ENCODE assay signal across 1 cellular context in the genomic region with DNA sequence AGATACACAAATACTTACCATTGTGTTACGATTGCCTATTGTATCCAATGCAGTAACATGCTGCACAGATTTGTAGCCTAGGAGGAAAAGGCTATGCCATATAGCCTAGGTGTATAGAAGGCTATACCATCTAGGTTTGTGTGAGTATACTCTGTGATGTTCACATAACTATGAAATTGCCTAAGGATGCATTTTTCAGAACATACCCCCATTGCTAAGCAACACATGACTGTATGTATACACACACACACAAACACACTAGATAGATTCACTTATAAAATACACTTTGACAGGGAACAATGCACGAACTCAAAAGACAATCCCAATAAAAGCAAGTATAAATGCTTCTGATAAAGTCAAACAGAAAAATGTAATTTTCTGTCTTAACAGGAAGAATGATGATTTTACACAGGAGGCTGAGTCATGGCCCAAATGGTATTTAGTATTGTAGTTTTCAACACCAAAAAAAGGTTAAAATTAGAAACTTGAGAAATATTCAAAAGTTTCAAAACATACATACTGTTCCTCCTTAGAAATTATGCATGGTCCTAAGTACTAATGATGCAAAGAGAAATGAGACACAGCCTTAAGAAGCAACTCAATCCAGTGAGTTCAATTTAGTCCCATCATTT.
TF ChIP-seq lines count a peak whose summit lies in the region.

No MANE protein-coding gene starts in this region.

TF ChIP-seq in K562, 482 proteins besides CTCF, POLR2A, EP300 and RAD21:
- TF ChIP-seq TCF3 (CRISPR knock-in tag; IDR thresholded peaks at IDR 0.05) (no peak), FUS (optimal IDR thresholded peaks at IDR 0.05; ENCODE audit: low read depth, low read length) (no peak), CCAR2 (IDR thresholded peaks at IDR 0.05; ENCODE audit: low read depth, low read length) (no peak), SNRNP70 (optimal IDR thresholded peaks at IDR 0.05; ENCODE audit: low read depth, low read length) (no peak)
- TF ChIP-seq, protein P1, sequence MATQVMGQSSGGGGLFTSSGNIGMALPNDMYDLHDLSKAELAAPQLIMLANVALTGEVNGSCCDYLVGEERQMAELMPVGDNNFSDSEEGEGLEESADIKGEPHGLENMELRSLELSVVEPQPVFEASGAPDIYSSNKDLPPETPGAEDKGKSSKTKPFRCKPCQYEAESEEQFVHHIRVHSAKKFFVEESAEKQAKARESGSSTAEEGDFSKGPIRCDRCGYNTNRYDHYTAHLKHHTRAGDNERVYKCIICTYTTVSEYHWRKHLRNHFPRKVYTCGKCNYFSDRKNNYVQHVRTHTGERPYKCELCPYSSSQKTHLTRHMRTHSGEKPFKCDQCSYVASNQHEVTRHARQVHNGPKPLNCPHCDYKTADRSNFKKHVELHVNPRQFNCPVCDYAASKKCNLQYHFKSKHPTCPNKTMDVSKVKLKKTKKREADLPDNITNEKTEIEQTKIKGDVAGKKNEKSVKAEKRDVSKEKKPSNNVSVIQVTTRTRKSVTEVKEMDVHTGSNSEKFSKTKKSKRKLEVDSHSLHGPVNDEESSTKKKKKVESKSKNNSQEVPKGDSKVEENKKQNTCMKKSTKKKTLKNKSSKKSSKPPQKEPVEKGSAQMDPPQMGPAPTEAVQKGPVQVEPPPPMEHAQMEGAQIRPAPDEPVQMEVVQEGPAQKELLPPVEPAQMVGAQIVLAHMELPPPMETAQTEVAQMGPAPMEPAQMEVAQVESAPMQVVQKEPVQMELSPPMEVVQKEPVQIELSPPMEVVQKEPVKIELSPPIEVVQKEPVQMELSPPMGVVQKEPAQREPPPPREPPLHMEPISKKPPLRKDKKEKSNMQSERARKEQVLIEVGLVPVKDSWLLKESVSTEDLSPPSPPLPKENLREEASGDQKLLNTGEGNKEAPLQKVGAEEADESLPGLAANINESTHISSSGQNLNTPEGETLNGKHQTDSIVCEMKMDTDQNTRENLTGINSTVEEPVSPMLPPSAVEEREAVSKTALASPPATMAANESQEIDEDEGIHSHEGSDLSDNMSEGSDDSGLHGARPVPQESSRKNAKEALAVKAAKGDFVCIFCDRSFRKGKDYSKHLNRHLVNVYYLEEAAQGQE (CRISPR knock-in tag; IDR thresholded peaks at IDR 0.05; ENCODE audit: low read depth) = no peak
